ENCODE assay signal across 1 cellular context in the genomic region with DNA sequence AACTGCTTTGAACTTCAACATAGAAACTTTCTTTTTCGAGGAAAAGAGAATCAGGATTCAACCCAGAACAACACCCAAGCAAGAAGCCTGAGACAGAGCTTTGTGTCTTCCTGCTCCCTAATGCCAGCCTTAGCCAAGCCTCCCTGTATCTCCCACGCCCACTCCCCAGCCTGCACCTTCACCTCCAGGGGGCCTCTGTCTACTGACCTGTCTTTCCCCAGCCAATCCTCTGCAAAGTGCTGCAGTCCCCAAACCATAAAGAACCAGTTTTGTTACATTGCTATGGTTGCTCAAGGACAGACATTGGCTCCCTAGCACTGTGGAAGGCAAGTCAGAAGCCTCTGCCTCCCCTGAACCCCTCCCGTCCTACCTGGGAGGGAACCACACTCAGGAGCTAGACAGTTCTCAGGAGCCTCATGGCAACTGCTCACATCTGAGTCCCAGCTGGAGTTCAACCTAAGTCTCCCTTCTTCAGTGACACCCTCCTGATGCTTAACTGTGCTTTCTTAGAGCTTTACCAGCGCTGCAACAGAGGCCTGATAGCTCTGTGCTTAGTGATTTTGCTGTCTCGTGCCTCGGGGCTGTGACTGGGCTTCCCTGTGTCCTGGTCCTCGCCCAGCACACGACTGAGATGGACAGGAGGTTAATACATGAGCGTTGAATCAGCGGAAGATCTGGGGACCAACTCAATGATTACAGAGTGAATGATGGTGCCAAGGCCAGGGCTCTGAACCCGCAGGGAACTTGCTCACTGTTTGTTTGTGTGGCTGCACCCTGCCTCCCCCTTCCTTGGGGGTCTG.
TF ChIP-seq lines count a peak whose summit lies in the region.

No MANE protein-coding gene starts in this region.

TF ChIP-seq in SK-N-SH treated with all-trans-retinoic acid at 6 μM for 48 hours, 23 proteins besides CTCF, POLR2A, EP300 and RAD21 (continued from another document):
- TF ChIP-seq, protein P1, sequence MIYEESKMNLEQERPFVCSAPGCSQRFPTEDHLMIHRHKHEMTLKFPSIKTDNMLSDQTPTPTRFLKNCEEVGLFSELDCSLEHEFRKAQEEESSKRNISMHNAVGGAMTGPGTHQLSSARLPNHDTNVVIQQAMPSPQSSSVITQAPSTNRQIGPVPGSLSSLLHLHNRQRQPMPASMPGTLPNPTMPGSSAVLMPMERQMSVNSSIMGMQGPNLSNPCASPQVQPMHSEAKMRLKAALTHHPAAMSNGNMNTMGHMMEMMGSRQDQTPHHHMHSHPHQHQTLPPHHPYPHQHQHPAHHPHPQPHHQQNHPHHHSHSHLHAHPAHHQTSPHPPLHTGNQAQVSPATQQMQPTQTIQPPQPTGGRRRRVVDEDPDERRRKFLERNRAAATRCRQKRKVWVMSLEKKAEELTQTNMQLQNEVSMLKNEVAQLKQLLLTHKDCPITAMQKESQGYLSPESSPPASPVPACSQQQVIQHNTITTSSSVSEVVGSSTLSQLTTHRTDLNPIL (CRISPR knock-in tag; IDR thresholded peaks at IDR 0.05; ENCODE audit: low read depth) = no peak
- TF ChIP-seq, protein P2, sequence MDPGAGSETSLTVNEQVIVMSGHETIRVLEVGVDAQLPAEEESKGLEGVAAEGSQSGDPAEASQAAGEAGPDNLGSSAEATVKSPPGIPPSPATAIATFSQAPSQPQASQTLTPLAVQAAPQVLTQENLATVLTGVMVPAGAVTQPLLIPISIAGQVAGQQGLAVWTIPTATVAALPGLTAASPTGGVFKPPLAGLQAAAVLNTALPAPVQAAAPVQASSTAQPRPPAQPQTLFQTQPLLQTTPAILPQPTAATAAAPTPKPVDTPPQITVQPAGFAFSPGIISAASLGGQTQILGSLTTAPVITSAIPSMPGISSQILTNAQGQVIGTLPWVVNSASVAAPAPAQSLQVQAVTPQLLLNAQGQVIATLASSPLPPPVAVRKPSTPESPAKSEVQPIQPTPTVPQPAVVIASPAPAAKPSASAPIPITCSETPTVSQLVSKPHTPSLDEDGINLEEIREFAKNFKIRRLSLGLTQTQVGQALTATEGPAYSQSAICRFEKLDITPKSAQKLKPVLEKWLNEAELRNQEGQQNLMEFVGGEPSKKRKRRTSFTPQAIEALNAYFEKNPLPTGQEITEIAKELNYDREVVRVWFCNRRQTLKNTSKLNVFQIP (CRISPR knock-in tag; IDR thresholded peaks at IDR 0.05; ENCODE audit: borderline replicate concordance, low read depth) = no peak
- no peak for TF ChIP-seq BACH2 (CRISPR knock-in tag; IDR thresholded peaks at IDR 0.05; ENCODE audit: borderline replicate concordance)
